In genomic region chr11:403761-404431, GRCh38 we compare ENCODE assay signal across 15 cellular contexts. TPM values are rescaled to one million over a fixed set of nuclear protein-coding genes. Genes with fewer than 3 reads are reported as not detected.
A peak's percentile ranks its signal among the peaks of the same experiment; 100 is the strongest.
DNase-seq lines count a peak whose midpoint lies in the region; ATAC-seq and TF ChIP-seq lines count a peak whose summit lies in the region.
"Had no signal": no experiment of that assay in that cellular context is flagged by ENCODE, and none has a peak within 500 bp of the region (broad histone marks: within the 10 kb centered on the region; RNA-seq: fewer than 3 reads in every experiment).

No MANE protein-coding gene starts in this region.

- H3K4me3 ChIP-seq in heart left ventricle (no peak overlapping the region), mesenchymal stem cell (ENCODE audit: insufficient read depth in 1 of 2, low read depth in 1 of 2, low read length in 2 of 2) (no peak overlapping the region)

- no peak overlapping the region for H2BK5ac ChIP-seq in mesenchymal stem cell (ENCODE audit: low read depth, low read length, poor library complexity, severe bottlenecking)

- peaks cover 11% of the 10 kb centered on the region for H3K36me3 Mint-ChIP-seq in central memory CD8-positive, alpha-beta T cell (ENCODE audit: insufficient read depth)
- peaks cover 7% of the 10 kb centered on the region for H3K36me3 Mint-ChIP-seq in effector memory CD8-positive, alpha-beta T cell (ENCODE audit: insufficient read depth)

- TF ChIP-seq CTCF in heart left ventricle (IDR thresholded peaks at IDR 0.05), result no peak

- no peaks in the 10 kb centered on the region for H3K9me3 Mint-ChIP-seq in central memory CD8-positive, alpha-beta T cell
- no peaks in the 10 kb centered on the region for H3K9me3 Mint-ChIP-seq in effector memory CD8-positive, alpha-beta T cell

- H3K14ac ChIP-seq in mesenchymal stem cell (ENCODE audit: low read length in 2 of 2), result no peak overlapping the region

- H3K36me3 ChIP-seq in heart left ventricle (no peaks in the 10 kb centered on the region), mesenchymal stem cell (ENCODE audit: control insufficient read depth in 1 of 2, insufficient read depth in 2 of 2, low read depth in 1 of 2, low read length in 2 of 2) (peaks cover 0 to 44% of the 10 kb centered on the region in 2 experiments)

- no peak overlapping the region for H3K4ac ChIP-seq in mesenchymal stem cell (ENCODE audit: low read depth in 1 of 2, low read length in 2 of 2)

- peak overlapping the region; percentile 74 for H3K27ac Mint-ChIP-seq in central memory CD8-positive, alpha-beta T cell (ENCODE audit: low read depth)
- H3K27ac Mint-ChIP-seq in effector memory CD8-positive, alpha-beta T cell, result peak overlapping the region in 1 of 2 donors; percentile 53

- no peaks in the 10 kb centered on the region for H3K9me3 ChIP-seq in heart left ventricle
- H3K9me3 ChIP-seq in mesenchymal stem cell (ENCODE audit: control insufficient read depth, low read length), result no peaks in the 10 kb centered on the region

- H2BK12ac ChIP-seq in mesenchymal stem cell (ENCODE audit: low read length in 2 of 2), result no peak overlapping the region

- intact Hi-C loops in heart left ventricle (cut with DNase I) (loop anchor here in 1 of 10 donors (10.0 kb wide), 1 partner anchor 111 kb away; no protein-coding TSS in a partner anchor), left ventricle myocardium superior (cut with micrococcal nuclease) (no loop called here)

- H3K4me1 Mint-ChIP-seq in central memory CD8-positive, alpha-beta T cell, result peaks cover 9% of the 10 kb centered on the region
- peaks cover 7 to 10% of the 10 kb centered on the region in 2 donors for H3K4me1 Mint-ChIP-seq in effector memory CD8-positive, alpha-beta T cell (ENCODE audit: low read depth in 2 of 2)

- H3K27ac ChIP-seq in heart left ventricle, result no peak overlapping the region
- no peak overlapping the region for H3K27ac ChIP-seq in mesenchymal stem cell (ENCODE audit: low read length, poor library complexity, severe bottlenecking)

- H3K23ac ChIP-seq in mesenchymal stem cell (ENCODE audit: low read length in 2 of 2), result no peak overlapping the region

- H3K18ac ChIP-seq in mesenchymal stem cell (ENCODE audit: low read depth in 1 of 2, low read length in 2 of 2), result no peak overlapping the region

- CTCF ChIA-PET in HEK293T (lab: Yijun Ruan, JAX), result no interaction called here

- H4K91ac ChIP-seq in mesenchymal stem cell (ENCODE audit: low read length), result no peak overlapping the region

- H4K8ac ChIP-seq in mesenchymal stem cell (ENCODE audit: low read length), result no peak overlapping the region

- peak overlapping the region; percentile 52 for H2BK15ac ChIP-seq in mesenchymal stem cell (ENCODE audit: low read depth, poor library complexity, severe bottlenecking)

- no peak overlapping the region for H2AFZ ChIP-seq in mesenchymal stem cell (ENCODE audit: low read depth, low read length)

- H3K27me3 ChIP-seq in heart left ventricle (peaks cover 0 to 21% (median 7%) of the 10 kb centered on the region in 9 donors), mesenchymal stem cell (ENCODE audit: control insufficient read depth in 1 of 2, insufficient read depth in 1 of 2, low read length in 2 of 2) (peaks cover 0 to under 1% of the 10 kb centered on the region in 2 experiments)

- H3K9ac ChIP-seq in mesenchymal stem cell (ENCODE audit: low read length), result no peak overlapping the region

- 85 to 91% (median 89%) methylated on average over 3 to 27 of the region's 27 CpGs for WGBS in heart left ventricle, 4 donors
- WGBS in mesenchymal stem cell, result 93% methylated on average over 27 of the region's 27 CpGs

- H2AK5ac ChIP-seq in mesenchymal stem cell (ENCODE audit: low read length, severe bottlenecking), result no peak overlapping the region

- H3K27me3 Mint-ChIP-seq in central memory CD8-positive, alpha-beta T cell, result no peaks in the 10 kb centered on the region
- H3K27me3 Mint-ChIP-seq in effector memory CD8-positive, alpha-beta T cell, result no peaks in the 10 kb centered on the region

- H3K4me3 Mint-ChIP-seq in central memory CD8-positive, alpha-beta T cell, result peak overlapping the region; percentile 53
- H3K4me3 Mint-ChIP-seq in effector memory CD8-positive, alpha-beta T cell, result no peak overlapping the region

- H3K4me1 ChIP-seq in heart left ventricle, result peaks cover 0 to 34% (median 15%) of the 10 kb centered on the region in 12 donors
- H3K4me1 ChIP-seq in mesenchymal stem cell (ENCODE audit: control insufficient read depth, insufficient read depth, low read depth, low read length), result peaks cover 31% of the 10 kb centered on the region

- POLR2A ChIA-PET in HEK293T (lab: Yijun Ruan, JAX), result no interaction called here

- ATAC-seq in heart left ventricle (no peak), left ventricle myocardium superior (no peak)
- no peak for ATAC-seq in central memory CD8-positive, alpha-beta T cell (replicated peaks; ENCODE audit: extremely low read depth, poor library complexity, severe bottlenecking)
- ATAC-seq in effector memory CD8-positive, alpha-beta T cell (replicated peaks), result no peak

- no peak for TF ChIP-seq POLR2A in heart left ventricle (IDR thresholded peaks at IDR 0.05)

- no peak overlapping the region for H2BK120ac ChIP-seq in mesenchymal stem cell (ENCODE audit: low read depth, low read length)

- H3K79me1 ChIP-seq in mesenchymal stem cell (replicated peaks; ENCODE audit: low read length, poor library complexity, severe bottlenecking), result peaks cover 4% of the 10 kb centered on the region

- no peak overlapping the region for H3K4me2 ChIP-seq in mesenchymal stem cell (ENCODE audit: low read length, poor library complexity, severe bottlenecking)

- DNase-seq in heart left ventricle, result peak in 4 of 5 donors; percentile 12 to 63 (median 22)
- no peak for DNase-seq in left ventricle myocardium superior
- no peak for DNase-seq in central memory CD8-positive, alpha-beta T cell (ENCODE audit: low spot score in 2 of 2)
- no peak for DNase-seq in mesenchymal stem cell
- no peak for DNase-seq in HEK293T (ENCODE audit: extremely low spot score)
- DNase-seq in effector memory CD8-positive, alpha-beta T cell, result no peak
- no peak for DNase-seq in NCI-H1048 (lab: John Stamatoyannopoulos, UW)
- DNase-seq: ACHN, AML-193, MV-4-11, NCI-H1417 treated with DMSO at 0.1 percent for 48 hours, NCI-H1930, NCI-H526 treated with DMSO at 0.1 percent for 48 hours, SHP77 treated with DMSO at 0.1 percent for 48 hours had no signal

TF ChIP-seq in HEK293T, 16 proteins besides CTCF, POLR2A, EP300 and RAD21:
- no peak for TF ChIP-seq PKNOX1 (IDR thresholded peaks at IDR 0.05)

RNA-seq across cellular contexts. Expression of gene PKP3, which starts 9.9 kb away (rescaled TPM):
- total RNA-seq in heart left ventricle (1 to 10 TPM in 5 of 9 donors, under 1 TPM in 4; 0.15 to 2.0 (median 1.0) TPM), left ventricle myocardium superior (0.84 TPM)
- polyA plus RNA-seq in heart left ventricle, result under 1 TPM; 0.17 to 0.34 TPM
- polyA plus RNA-seq in mesenchymal stem cell (2013, experiment 1 of 2), result 2.0 TPM
- polyA plus RNA-seq in mesenchymal stem cell (2013, experiment 2 of 2), result 1.4 TPM

RNA-seq across cellular contexts. Expression of gene SIGIRR, which starts 10.9 kb away (rescaled TPM):
- 10 to 100 TPM; 22.6 to 65.6 (median 30.4) TPM for total RNA-seq in heart left ventricle
- 100 to 1,000 TPM in 1 of 2 donors, 10 to 100 TPM in 1; 41.2 to 105 TPM for polyA plus RNA-seq in heart left ventricle
- 47.5 TPM for total RNA-seq in left ventricle myocardium superior
- 36.5 TPM for polyA plus RNA-seq in mesenchymal stem cell (2013, experiment 1 of 2)
- 37.3 TPM for polyA plus RNA-seq in mesenchymal stem cell (2013, experiment 2 of 2)

RNA-seq across cellular contexts. Expression of gene B4GALNT4, which starts 34.6 kb away (rescaled TPM):
- total RNA-seq in heart left ventricle (1 to 10 TPM in 2 of 9 donors, under 1 TPM in 5, not detected in 2; 0.28 to 1.9 (median 0.67) TPM), left ventricle myocardium superior (0.50 TPM)
- polyA plus RNA-seq in heart left ventricle, result under 1 TPM; 0.68 to 0.91 TPM
- 17.0 TPM for polyA plus RNA-seq in mesenchymal stem cell (2013, experiment 1 of 2)
- polyA plus RNA-seq in mesenchymal stem cell (2013, experiment 2 of 2), result 15.3 TPM

RNA-seq across cellular contexts. Expression of gene ANO9, which starts 37.9 kb away (rescaled TPM):
- total RNA-seq in heart left ventricle, result 1 to 10 TPM in 2 of 9 donors, under 1 TPM in 1, not detected in 6; 0.21 to 3.1 (median 2.7) TPM
- polyA plus RNA-seq in heart left ventricle, result under 1 TPM; 0.07 to 0.19 TPM
- total RNA-seq in left ventricle myocardium superior, result 1.3 TPM
- polyA plus RNA-seq in mesenchymal stem cell (2013, experiment 1 of 2), result not detected
- 0.01 TPM for polyA plus RNA-seq in mesenchymal stem cell (2013, experiment 2 of 2)
- total RNA-seq: HT1080 had no signal

RNA-seq across cellular contexts. Expression of gene PTDSS2, which starts 46.2 kb away (rescaled TPM):
- total RNA-seq in heart left ventricle (10 to 100 TPM; 20.3 to 43.0 (median 25.7) TPM), left ventricle myocardium superior (31.8 TPM)
- polyA plus RNA-seq in heart left ventricle, result 10 to 100 TPM; 33.1 to 36.2 TPM
- polyA plus RNA-seq in mesenchymal stem cell (2013, experiment 1 of 2), result 25.0 TPM
- 26.7 TPM for polyA plus RNA-seq in mesenchymal stem cell (2013, experiment 2 of 2)

Comparison
In these comparisons a context has a peak if more than half of its experiments do, and no peak if none do; other contexts are left out.
1. DNase-seq: peak in heart left ventricle (4 of 5); none in left ventricle myocardium superior (single experiment), central memory CD8-positive, alpha-beta T cell (0 of 2), mesenchymal stem cell (single experiment), HEK293T (single experiment), effector memory CD8-positive, alpha-beta T cell (0 of 3) and NCI-H1048 (single experiment).